In the genomic region with DNA sequence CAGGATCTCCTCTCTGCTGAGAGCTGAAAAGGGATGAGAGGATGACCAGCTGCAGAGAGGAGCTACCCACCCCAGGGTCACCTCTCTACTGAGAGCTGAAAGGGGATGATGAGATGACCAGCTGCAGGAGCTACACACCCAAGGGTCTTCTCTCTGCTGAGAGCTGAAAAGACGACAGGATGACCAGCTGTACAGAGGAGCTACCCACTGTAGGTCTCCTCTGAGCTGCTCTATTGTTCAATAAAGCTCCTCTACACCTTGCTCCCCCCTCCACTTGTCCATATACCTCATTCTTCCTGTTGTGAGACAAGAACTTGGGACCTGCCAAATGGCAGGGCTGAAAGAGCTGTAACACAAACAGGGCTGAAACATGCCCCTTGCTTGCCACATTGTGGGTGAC, we compare ENCODE assay signal across 25 cellular contexts.
"Had no signal": no experiment of that assay in that cellular context is flagged by ENCODE, and none has a peak within 500 bp of the region (broad histone marks: within the 10 kb centered on the region; RNA-seq: fewer than 3 reads in every experiment).

No MANE protein-coding gene starts in this region.

- DNase-seq: natural killer cell; occipital lobe; ovary; posterior cingulate gyrus; psoas muscle; right lobe of liver; sigmoid colon; small intestine; stimulated activated CD4-positive, alpha-beta T cell treated with anti-CD3 and anti-CD28 coated beads, Interleukin-15, amount 100 ng/mL, for 24 hours; stimulated activated CD4-positive, alpha-beta T cell treated with anti-CD3 and anti-CD28 coated beads, Interleukin-2, amount 100 ng/mL, for 24 hours; stimulated activated CD4-positive, alpha-beta T cell treated with anti-CD3 and anti-CD28 coated beads, Interleukin-2, amount 100 ng/mL, for 48 hours; stimulated activated CD4-positive, alpha-beta T cell treated with anti-CD3 and anti-CD28 coated beads, Interleukin-4, amount 100 ng/mL, for 24 hours; stimulated activated naive CD4-positive, alpha-beta T cell; stimulated activated naive CD8-positive, alpha-beta T cell treated with anti-CD3 and anti-CD28 coated beads, Interleukin-15, amount 100 ng/mL, for 72 hours; stimulated activated naive CD8-positive, alpha-beta T cell treated with anti-CD3 and anti-CD28 coated beads, Interleukin-15, Interleukin-2, amounts not matched to agents 100 U/mL and 50 U/mL, for 24 hours; substantia nigra; testis; trophoblast cell had no signal

- FAIRE-seq: small intestine, urothelium cell line had no signal

- H3K4me1 ChIP-seq: neural progenitor cell, parathyroid adenoma, psoas muscle, right lobe of liver, sigmoid colon, tibial nerve, upper lobe of left lung, vagina had no signal

- H3K27me3 ChIP-seq: neural progenitor cell, ovary, right lobe of liver, sigmoid colon, suprapubic skin, testis, tibial nerve, upper lobe of left lung, vagina had no signal

- H3K79me2 ChIP-seq: parathyroid adenoma had no signal

- H3K9me3 ChIP-seq: ovary, psoas muscle, right lobe of liver, suprapubic skin, testis, vagina had no signal

- H3K36me3 ChIP-seq: ovary, right lobe of liver, sigmoid colon, upper lobe of left lung, vagina had no signal

- H3K4me3 ChIP-seq: neural progenitor cell, ovary, psoas muscle, right lobe of liver, sigmoid colon, suprapubic skin, testis, tibial nerve, upper lobe of left lung, vagina had no signal

- H2AFZ ChIP-seq: neural progenitor cell, parathyroid adenoma had no signal

- H3K27ac ChIP-seq: neural progenitor cell, ovary, parathyroid adenoma, psoas muscle, right lobe of liver, sigmoid colon, suprapubic skin, testis, tibial nerve, upper lobe of left lung, vagina had no signal

- H3K9ac ChIP-seq: neural progenitor cell, parathyroid adenoma had no signal

- H3K4me2 ChIP-seq: neural progenitor cell had no signal
